18 cellular contexts compared by ENCODE assay signal in the genomic region with DNA sequence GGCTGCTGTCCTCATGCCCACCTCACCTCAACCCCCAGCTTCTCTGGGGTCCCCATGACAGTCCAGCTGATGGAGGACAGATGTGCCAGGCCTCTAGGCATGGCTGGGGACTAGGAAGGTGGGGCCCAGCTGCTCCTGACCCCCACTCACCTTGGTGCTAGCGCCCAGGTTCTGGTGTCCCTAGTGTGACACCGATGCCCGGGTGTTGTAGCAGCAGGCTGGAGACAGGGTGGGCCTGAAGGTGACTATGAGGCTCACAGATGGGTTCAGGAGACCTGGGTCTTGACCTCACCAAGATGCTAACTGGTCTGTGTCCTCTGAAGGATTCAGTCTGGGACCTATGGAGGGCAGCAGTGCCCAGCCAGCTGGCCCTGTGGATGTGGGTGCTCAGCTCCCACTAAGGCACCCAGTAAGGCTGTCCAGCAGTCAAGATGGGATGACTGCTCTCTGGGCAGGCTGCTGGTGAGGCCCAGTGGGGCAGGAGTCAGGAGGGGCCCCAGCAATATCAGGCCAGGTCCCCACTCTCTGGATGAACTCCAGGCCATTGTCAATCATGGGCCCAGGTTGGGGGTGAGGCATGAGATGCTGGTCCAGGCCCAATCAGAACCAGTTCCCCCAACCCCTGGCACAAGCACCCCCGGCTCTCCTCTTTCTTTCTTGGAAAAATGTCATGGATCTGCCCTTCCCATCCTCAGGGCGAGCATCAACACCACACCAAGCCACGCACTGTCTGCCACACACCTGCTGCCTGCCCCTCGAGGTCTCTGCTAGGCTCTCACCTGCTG. TPM values are rescaled to one million over a fixed set of nuclear protein-coding genes. Genes with fewer than 3 reads are reported as not detected.
A peak's percentile ranks its signal among the peaks of the same experiment; 100 is the strongest.
DNase-seq lines count a peak whose midpoint lies in the region; ATAC-seq and TF ChIP-seq lines count a peak whose summit lies in the region.
"Had no signal": no experiment of that assay in that cellular context is flagged by ENCODE, and none has a peak within 500 bp of the region (broad histone marks: within the 10 kb centered on the region; RNA-seq: fewer than 3 reads in every experiment).

No MANE protein-coding gene starts in this region.

- no peaks in the 10 kb centered on the region for H3K4me1 Mint-ChIP-seq in stimulated activated memory B cell treated with anti-CD40 and anti-IgM and Interleukin-4, amounts not matched to agents 10 μg/mL and 1 μg/mL and 100 μg/mL, for 72 hours

- intact Hi-C loops in right lobe of liver (cut with DNase I): no loop called here

- WGBS in right lobe of liver (ENCODE audit: insufficient coverage, low coverage, low lambda C conversion rate, missing lambda C conversion rate): 83% methylated on average over 2 of the region's 7 CpGs

- TF ChIP-seq POLR2A in Peyer's patch (IDR thresholded peaks at IDR 0.05) (no peak), right lobe of liver (IDR thresholded peaks at IDR 0.05) (no peak)

- no peak overlapping the region for H3K27ac Mint-ChIP-seq in stimulated activated memory B cell treated with anti-CD40 and anti-IgM and Interleukin-4, amounts not matched to agents 10 μg/mL and 1 μg/mL and 100 μg/mL, for 72 hours
- H3K27ac Mint-ChIP-seq: activated naive CD8-positive, alpha-beta T cell; T-helper 17 cell had no signal

- H3K27ac ChIP-seq in Peyer's patch (no peak overlapping the region), right lobe of liver (no peak overlapping the region)

- no peaks in the 10 kb centered on the region for H3K27me3 Mint-ChIP-seq in stimulated activated memory B cell treated with anti-CD40 and anti-IgM and Interleukin-4, amounts not matched to agents 10 μg/mL and 1 μg/mL and 100 μg/mL, for 72 hours
- H3K27me3 Mint-ChIP-seq: activated naive CD8-positive, alpha-beta T cell had no signal

- no peak overlapping the region for H3K4me3 Mint-ChIP-seq in stimulated activated memory B cell treated with anti-CD40 and anti-IgM and Interleukin-4, amounts not matched to agents 10 μg/mL and 1 μg/mL and 100 μg/mL, for 72 hours
- H3K4me3 Mint-ChIP-seq: activated naive CD8-positive, alpha-beta T cell; activated T-cell treated with anti-CD3 and anti-CD28 coated beads, Interleukin-2, amount 50 U/mL, for 4 hours; T-helper 17 cell had no signal

- H3K9me3 Mint-ChIP-seq in stimulated activated memory B cell treated with anti-CD40 and anti-IgM and Interleukin-4, amounts not matched to agents 10 μg/mL and 1 μg/mL and 100 μg/mL, for 72 hours: no peaks in the 10 kb centered on the region
- H3K9me3 Mint-ChIP-seq: activated T-cell treated with anti-CD3 and anti-CD28 coated beads, Interleukin-2, amount 50 U/mL, for 4 hours had no signal

- DNase-seq in Daoy (ENCODE audit: low read depth): peak; percentile 1
- DNase-seq in Peyer's patch: peak in 2 of 3 donors; percentile 11 to 27
- DNase-seq in right lobe of liver: peak in 1 of 3 donors; percentile 45
- DNase-seq in stimulated activated CD4-positive, alpha-beta T cell treated with anti-CD3 and anti-CD28 coated beads, Interleukin-2, amount 100 ng/mL, for 48 hours: no peak
- DNase-seq in cerebellum (ENCODE audit: low spot score): no peak
- DNase-seq in NCI-H1930 (lab: John Stamatoyannopoulos, UW): no peak
- DNase-seq: activated CD4-positive, alpha-beta T cell treated with anti-CD3 and anti-CD28 coated beads, Interleukin-2, amount 50 U/mL, for 1 hour; activated T-cell treated with anti-CD3 and anti-CD28 coated beads, Interleukin-2, amount 50 U/mL, for 4 hours; glutamatergic neuron; KG1; MV-4-11; NCI-H187 treated with DMSO at 0.1 percent for 48 hours; NCI-H345; nucleus accumbens; retina; T-helper 17 cell had no signal

- peak in 3 of 4 donors; percentile 6 to 21 (median 9) for ATAC-seq in right lobe of liver
- peak; percentile 31 for ATAC-seq in stimulated activated memory B cell treated with anti-CD40 and anti-IgM and Interleukin-4, amounts not matched to agents 10 μg/mL and 1 μg/mL and 100 μg/mL, for 72 hours
- ATAC-seq: activated T-cell treated with anti-CD3 and anti-CD28 coated beads, Interleukin-2, amount 50 U/mL, for 4 hours; T-helper 17 cell had no signal

- H3K36me3 ChIP-seq in Peyer's patch: no peaks in the 10 kb centered on the region
- H3K36me3 ChIP-seq in right lobe of liver: peaks cover 0 to 91% (median 32%) of the 10 kb centered on the region in 4 donors

- H3K4me3 ChIP-seq in Peyer's patch (no peak overlapping the region), right lobe of liver (no peak overlapping the region)

- H3K9me3 ChIP-seq in Peyer's patch (no peaks in the 10 kb centered on the region), right lobe of liver (no peaks in the 10 kb centered on the region)

- no peaks in the 10 kb centered on the region for H3K27me3 ChIP-seq in Peyer's patch
- no peaks in the 10 kb centered on the region for H3K27me3 ChIP-seq in right lobe of liver

- TF ChIP-seq CTCF in Peyer's patch (IDR thresholded peaks at IDR 0.05) (no peak), right lobe of liver (IDR thresholded peaks at IDR 0.05) (no peak)

- H3K36me3 Mint-ChIP-seq in stimulated activated memory B cell treated with anti-CD40 and anti-IgM and Interleukin-4, amounts not matched to agents 10 μg/mL and 1 μg/mL and 100 μg/mL, for 72 hours: no peaks in the 10 kb centered on the region
- H3K36me3 Mint-ChIP-seq: activated naive CD8-positive, alpha-beta T cell had no signal

- H3K4me1 ChIP-seq in Peyer's patch (no peaks in the 10 kb centered on the region), right lobe of liver (no peaks in the 10 kb centered on the region)

RNA-seq across cellular contexts. Expression of a gene that starts 33.0 kb away (rescaled TPM):
- 0.11 TPM in 1 of 2 replicates, not detected in the other for total RNA-seq in Daoy (2014; rRNA removed; shearing (Covaris generic))
- total RNA-seq in Peyer's patch (10 to 100 TPM in 1 of 4 donors, 1 to 10 TPM in 3; 2.0 to 14.2 (median 4.6) TPM), right lobe of liver (100 to 1,000 TPM in 5 of 6 experiments, 10 to 100 TPM in 1; 94.9 to 962 (median 353) TPM), cerebellum (4.7 TPM)
- total RNA-seq: T-helper 17 cell had no signal

Comparison
In these comparisons a context has a peak if more than half of its experiments do, and no peak if none do; other contexts are left out.
1. DNase-seq: peak in Daoy (single experiment) and Peyer's patch (2 of 3); none in stimulated activated CD4-positive, alpha-beta T cell treated with anti-CD3 and anti-CD28 coated beads, Interleukin-2, amount 100 ng/mL, for 48 hours (0 of 2), cerebellum (single experiment) and NCI-H1930 (0 of 2).
2. RNA of a gene that starts 33.0 kb away (total RNA-seq): 94.9 to 962 TPM in right lobe of liver; 2.0 to 14.2 TPM in Peyer's patch, 4.7 TPM in cerebellum (single experiment) and 0.11 TPM in Daoy; every median in the first group is over 4 times any median in the second.